11 cellular contexts compared by ENCODE assay signal in genomic region chr2:224308267-224308911, GRCh38.
A peak's percentile ranks its signal among the peaks of the same experiment; 100 is the strongest.
DNase-seq lines count a peak whose midpoint lies in the region; ATAC-seq and TF ChIP-seq lines count a peak whose summit lies in the region.
"Had no signal": no experiment of that assay in that cellular context is flagged by ENCODE, and none has a peak within 500 bp of the region (broad histone marks: within the 10 kb centered on the region; RNA-seq: fewer than 3 reads in every experiment).

No MANE protein-coding gene starts in this region.

- ATAC-seq in GM19455 (IDR thresholded peaks at IDR 0.05; ENCODE audit: unreplicated experiment) (peak; percentile 78), HG02973 (IDR thresholded peaks at IDR 0.05; ENCODE audit: unreplicated experiment) (peak; percentile 82)
- ATAC-seq: activated CD4-positive, CD25-positive, alpha-beta regulatory T cell treated with anti-CD3 and anti-CD28 coated beads, Interleukin-2, amount 50 U/mL, for 24 hours; left ventricle myocardium superior had no signal

- H2AFZ ChIP-seq in OCI-LY3 (ENCODE audit: low read depth, low read length) (no peak overlapping the region), mammary epithelial cell (ENCODE audit: low read depth, low read length) (no peak overlapping the region)

- H3K36me3 ChIP-seq in OCI-LY3 (replicated peaks; ENCODE audit: low read depth, low read length), result no peaks in the 10 kb centered on the region
- no peaks in the 10 kb centered on the region for H3K36me3 ChIP-seq in mammary epithelial cell (ENCODE audit: insufficient read depth, low read length)

- peak overlapping the region; percentile 63 for H3K4me2 ChIP-seq in OCI-LY3 (ENCODE audit: low read length)
- H3K4me2 ChIP-seq in mammary epithelial cell (ENCODE audit: insufficient read depth, low read depth, low read length), result no peak overlapping the region

- H3K4me3 ChIP-seq in OCI-LY3 (ENCODE audit: low read length) (peak overlapping the region; percentile 8; the same call in 1 of the 2 replicates), mammary epithelial cell (replicated peaks in 1 of 3; ENCODE audit: insufficient read depth in 1 of 3, low read depth in 2 of 3, low read length in 3 of 3) (no peak overlapping the region)

- TF ChIP-seq CTCF in GM13977 (IDR thresholded peaks at IDR 0.05; ENCODE audit: extremely low read depth, insufficient read depth, missing control alignments), result no peak
- no peak for TF ChIP-seq CTCF in OCI-LY3 (IDR thresholded peaks at IDR 0.05; ENCODE audit: low read depth, low read length)
- TF ChIP-seq CTCF in mammary epithelial cell (conservative IDR thresholded peaks at IDR 0.05 in 1 of 2, IDR thresholded peaks at IDR 0.05 in 1 of 2; ENCODE audit: extremely low read depth in 1 of 2, insufficient read depth in 1 of 2, low read depth in 1 of 2, low read length in 2 of 2), result no peak

- H3K79me2 ChIP-seq in OCI-LY3 (ENCODE audit: low read length), result no peaks in the 10 kb centered on the region
- H3K79me2 ChIP-seq in mammary epithelial cell (ENCODE audit: insufficient read depth, low read length), result no peaks in the 10 kb centered on the region

- peak; percentile 31 for DNase-seq in GM13977 (ENCODE audit: low spot score)
- DNase-seq in mammary epithelial cell, result no peak
- no peak for DNase-seq in mucosa of gallbladder (ENCODE audit: low spot score)
- DNase-seq in NCI-H187 (lab: John Stamatoyannopoulos, UW), result no peak
- DNase-seq in H4 (ENCODE audit: low spot score), result no peak
- DNase-seq: amygdala, left ventricle myocardium superior had no signal

- WGBS in mammary epithelial cell (ENCODE audit: low coverage, missing lambda C conversion rate), result 64% methylated on average over 2 of the region's 2 CpGs

- in situ Hi-C loops in GM13977 (cut with MboI; ENCODE audit: low pct_unique_long_range_greater_than_20kb, low sequenced_read_pairs, unreplicated experiment) (no loop called here), mammary epithelial cell (cut with MboI; ENCODE audit: low sequenced_read_pairs in 2 of 2) (no loop called here)

- BruUV-seq in mammary epithelial cell (replicated peaks; lab: Mats Ljungman, UMichigan), result no TSS peak

- H3K4me1 ChIP-seq in OCI-LY3 (ENCODE audit: low read length), result peaks cover 15% of the 10 kb centered on the region
- H3K4me1 ChIP-seq in mammary epithelial cell (ENCODE audit: insufficient read depth, low read length), result no peaks in the 10 kb centered on the region

- dilution Hi-C loops in mammary epithelial cell (cut with HindIII; ENCODE audit: low sequenced_read_pairs), result no loop called here

- intact Hi-C loops in mammary epithelial cell (cut with micrococcal nuclease), result no loop called here

- no peaks in the 10 kb centered on the region for H4K20me1 ChIP-seq in OCI-LY3 (ENCODE audit: insufficient read depth, low read length)
- H4K20me1 ChIP-seq in mammary epithelial cell (ENCODE audit: insufficient read depth, low read length), result no peaks in the 10 kb centered on the region

- H3K27me3 ChIP-seq in OCI-LY3 (ENCODE audit: low read depth, low read length), result no peaks in the 10 kb centered on the region
- H3K27me3 ChIP-seq in mammary epithelial cell (ENCODE audit: insufficient read depth, low read length), result no peaks in the 10 kb centered on the region

- no peak overlapping the region for H3K9ac ChIP-seq in OCI-LY3 (ENCODE audit: low read length)
- H3K9ac ChIP-seq in mammary epithelial cell (ENCODE audit: insufficient read depth, low read length), result no peak overlapping the region

- H3K27ac ChIP-seq in OCI-LY3 (ENCODE audit: low read length) (no peak overlapping the region), mammary epithelial cell (ENCODE audit: insufficient read depth, low read depth, low read length) (no peak overlapping the region)

- no peaks in the 10 kb centered on the region for H3K9me3 ChIP-seq in OCI-LY3 (ENCODE audit: insufficient read depth, low read length)
- H3K9me3 ChIP-seq in mammary epithelial cell (replicated peaks; ENCODE audit: insufficient read depth, low read length), result no peaks in the 10 kb centered on the region

- CTCF ChIA-PET in mammary epithelial cell (lab: Charles Lee; ENCODE audit: low non-redundant PET), result no interaction called here
